Comparison of ENCODE assay signal across 8 cellular contexts in the genomic region with DNA sequence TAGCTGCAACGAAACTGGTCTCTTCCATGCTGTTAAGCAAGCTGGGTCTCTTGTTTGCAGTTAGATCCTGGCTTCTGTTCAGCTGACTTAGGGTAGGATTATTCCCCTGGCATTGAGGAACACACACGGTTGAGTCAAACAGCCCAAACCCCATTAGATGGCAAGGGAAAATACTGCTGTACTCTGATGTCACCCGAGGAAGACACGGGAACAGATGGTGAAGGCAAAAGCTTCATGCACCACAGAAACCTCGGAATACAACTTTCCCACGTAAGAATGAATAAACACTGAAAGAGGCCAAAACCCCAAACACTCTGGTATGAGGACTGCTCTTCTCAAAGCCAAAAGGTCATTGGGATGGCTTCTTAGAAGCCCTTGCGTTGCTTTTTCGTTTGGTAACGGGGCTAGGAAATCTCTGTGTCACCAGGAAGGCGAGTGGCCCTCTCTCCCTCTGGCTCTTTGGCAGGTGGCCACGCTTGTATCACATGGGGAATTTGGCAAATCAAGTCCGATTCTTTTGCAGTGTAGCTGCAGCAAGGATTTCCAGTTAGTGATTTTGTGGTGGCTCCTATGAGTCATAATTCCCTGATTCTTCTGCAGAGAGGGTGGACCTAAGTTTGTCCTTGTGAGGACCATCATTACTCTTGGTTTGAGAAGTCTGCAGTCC. TPM values are rescaled to one million over a fixed set of nuclear protein-coding genes. Genes with fewer than 3 reads are reported as not detected.
DNase-seq lines count a peak whose midpoint lies in the region; ATAC-seq and TF ChIP-seq lines count a peak whose summit lies in the region.

No MANE protein-coding gene starts in this region.

- H3K4me3 ChIP-seq in dorsolateral prefrontal cortex (peak overlapping the region in 58 of 59 donors; percentile 8 to 65 (median 45)), mucosa of descending colon (no peak overlapping the region)

- H3K9me3 ChIP-seq in mucosa of descending colon, result no peaks in the 10 kb centered on the region

- no peak overlapping the region for H3K27ac Mint-ChIP-seq in progenitor cell of endocrine pancreas

- H3K9me3 Mint-ChIP-seq in progenitor cell of endocrine pancreas (ENCODE audit: low read depth), result no peaks in the 10 kb centered on the region

- no peak overlapping the region for H3K4me3 Mint-ChIP-seq in progenitor cell of endocrine pancreas (ENCODE audit: low read depth)

- peaks cover 14% of the 10 kb centered on the region for H3K4me1 Mint-ChIP-seq in progenitor cell of endocrine pancreas (ENCODE audit: low read depth)

- H3K36me3 Mint-ChIP-seq in progenitor cell of endocrine pancreas (ENCODE audit: insufficient read depth), result no peaks in the 10 kb centered on the region

- TF ChIP-seq CTCF in AG09319 (IDR thresholded peaks at IDR 0.05; ENCODE audit: low read depth, low read length) (no peak), dorsolateral prefrontal cortex (IDR thresholded peaks at IDR 0.05 in 54 of 56, conservative IDR thresholded peaks at IDR 0.05 in 2 of 56; ENCODE audit: low read depth in 1 of 56, partially characterized antibody in 56 of 56) (no peak), mucosa of descending colon (IDR thresholded peaks at IDR 0.05) (no peak), progenitor cell of endocrine pancreas (IDR thresholded peaks at IDR 0.05; ENCODE audit: unreplicated experiment) (no peak)

- DNase-seq in AG09319 (ENCODE audit: extremely low read depth, low read depth), result peak; percentile 95
- DNase-seq in OCI-M1 (lab: John Stamatoyannopoulos, UW), result peak; percentile 23
- peak; percentile 35 to 93 (median 79) for DNase-seq in dorsolateral prefrontal cortex
- peak; percentile 58 to 75 (median 66) for DNase-seq in mucosa of descending colon
- DNase-seq in progenitor cell of endocrine pancreas (ENCODE audit: low spot score, unreplicated experiment), result no peak
- DNase-seq in HuH-7.5 (ENCODE audit: low spot score), result no peak
- DNase-seq in stimulated activated naive CD4-positive, alpha-beta T cell (lab: John Stamatoyannopoulos, UW), result no peak

- ATAC-seq in GM21529 (IDR thresholded peaks at IDR 0.05; ENCODE audit: unreplicated experiment) (peak; percentile 30), mucosa of descending colon (peak; percentile 49)

- H3K27me3 ChIP-seq in dorsolateral prefrontal cortex, result no peaks in the 10 kb centered on the region

- peak overlapping the region in 54 of 59 donors; percentile 1 to 93 (median 65) for H3K27ac ChIP-seq in dorsolateral prefrontal cortex

- H3K36me3 ChIP-seq in mucosa of descending colon (ENCODE audit: low read depth), result no peaks in the 10 kb centered on the region

- H3K4me1 ChIP-seq in mucosa of descending colon (ENCODE audit: low read depth), result peaks cover 7% of the 10 kb centered on the region

- intact Hi-C loops in dorsolateral prefrontal cortex (cut with DNase I) (no loop called here), mucosa of descending colon (cut with DNase I, micrococcal nuclease) (no loop called here)

- peaks cover 15% of the 10 kb centered on the region for H3K27me3 Mint-ChIP-seq in progenitor cell of endocrine pancreas

RNA-seq across cellular contexts. Expression of gene LYST, which starts 16.7 kb away (rescaled TPM):
- 10 to 100 TPM; 43.6 to 84.7 (median 61.2) TPM for total RNA-seq in dorsolateral prefrontal cortex
- 10 to 100 TPM; 24.0 to 32.3 (median 26.7) TPM for total RNA-seq in mucosa of descending colon
- total RNA-seq in progenitor cell of endocrine pancreas, result 11.4 and 11.7 TPM in 2 replicates

Comparison
In these comparisons a context has a peak if more than half of its experiments do, and no peak if none do; other contexts are left out.
1. DNase-seq: peak in AG09319 (single experiment), OCI-M1 (single experiment), dorsolateral prefrontal cortex (10 of 10) and mucosa of descending colon (3 of 3); none in progenitor cell of endocrine pancreas (single experiment), HuH-7.5 (single experiment) and stimulated activated naive CD4-positive, alpha-beta T cell (0 of 6).